ENCODE assay signal across 8 cellular contexts in genomic region chr2:75403991-75404428, GRCh38.
DNase-seq lines count a peak whose midpoint lies in the region; ATAC-seq and TF ChIP-seq lines count a peak whose summit lies in the region.

No MANE protein-coding gene starts in this region.

- no peaks in the 10 kb centered on the region for H3K27me3 ChIP-seq in KMS-11 (ENCODE audit: insufficient read depth, low read depth)
- H3K27me3 ChIP-seq in naive thymus-derived CD4-positive, alpha-beta T cell (ENCODE audit: control insufficient read depth in 2 of 2, insufficient read depth in 2 of 2, low read length in 2 of 2) = peaks cover 0 to 6% of the 10 kb centered on the region in 2 donors

- no peaks in the 10 kb centered on the region for H3K4me1 ChIP-seq in KMS-11 (ENCODE audit: low read depth, poor library complexity, severe bottlenecking)
- H3K4me1 ChIP-seq in naive thymus-derived CD4-positive, alpha-beta T cell (ENCODE audit: control insufficient read depth in 2 of 2, insufficient read depth in 2 of 2, low read length in 2 of 2) = no peaks in the 10 kb centered on the region

- H3K9me3 Mint-ChIP-seq in naive thymus-derived CD4-positive, alpha-beta T cell = peaks cover 0 to 2% (median 0%) of the 10 kb centered on the region in 11 donors

- H3K4me1 Mint-ChIP-seq in naive thymus-derived CD4-positive, alpha-beta T cell = peaks cover 0 to 46% (median 6%) of the 10 kb centered on the region in 7 donors

- no peaks in the 10 kb centered on the region for H3K79me2 ChIP-seq in KMS-11 (ENCODE audit: insufficient read depth, low read depth)

- no peak overlapping the region for H2AFZ ChIP-seq in KMS-11 (ENCODE audit: low read depth)

- H3K36me3 ChIP-seq in KMS-11 (ENCODE audit: insufficient read depth) = no peaks in the 10 kb centered on the region
- H3K36me3 ChIP-seq in naive thymus-derived CD4-positive, alpha-beta T cell (ENCODE audit: control insufficient read depth in 2 of 3, insufficient read depth in 3 of 3, low read length in 3 of 3) = no peaks in the 10 kb centered on the region

- POLR2A ChIA-PET in naive thymus-derived CD4-positive, alpha-beta T cell (lab: Charles Lee) = no interaction called here

- H3K9me3 ChIP-seq in naive thymus-derived CD4-positive, alpha-beta T cell (ENCODE audit: control insufficient read depth in 2 of 3, low read length in 3 of 3) = no peaks in the 10 kb centered on the region

- TF ChIP-seq CTCF in KMS-11 (conservative IDR thresholded peaks at IDR 0.05; ENCODE audit: low read depth, low read length) = peak; percentile 88

- no peak overlapping the region for H3K4me3 ChIP-seq in KMS-11 (IDR thresholded peaks at IDR 0.05; ENCODE audit: insufficient read depth, low read depth, low read length)
- H3K4me3 ChIP-seq in naive thymus-derived CD4-positive, alpha-beta T cell (ENCODE audit: low read length) = no peak overlapping the region

- no peak overlapping the region for H3K9ac ChIP-seq in KMS-11

- DNase-seq in GDM1 (lab: John Stamatoyannopoulos, UW) (peak; percentile 6), SHP77 (lab: John Stamatoyannopoulos, UW) (peak; percentile 28 to 37), epidermal melanocyte (ENCODE audit: insufficient read length, low spot score) (peak; percentile 36), 8988T (no peak)
- peak in 6 of 9 donors; percentile 11 to 53 (median 49) for DNase-seq in naive thymus-derived CD4-positive, alpha-beta T cell

- CTCF ChIA-PET in naive thymus-derived CD4-positive, alpha-beta T cell (lab: Charles Lee) = interaction anchor here (3.7 kb wide), 1 partner anchor 485 kb away, joined by 14 read pairs; no protein-coding TSS in a partner anchor

- H3K4me3 Mint-ChIP-seq in naive thymus-derived CD4-positive, alpha-beta T cell = no peak overlapping the region

- H3K27ac ChIP-seq in KMS-11 = no peak overlapping the region
- H3K27ac ChIP-seq in naive thymus-derived CD4-positive, alpha-beta T cell (ENCODE audit: low read depth, low read length) = no peak overlapping the region

- H3K27me3 Mint-ChIP-seq in naive thymus-derived CD4-positive, alpha-beta T cell = peaks cover 0 to 9% (median 4%) of the 10 kb centered on the region in 5 donors

- no peak overlapping the region for H3K27ac Mint-ChIP-seq in naive thymus-derived CD4-positive, alpha-beta T cell

- peaks cover 0 to 18% (median 14%) of the 10 kb centered on the region in 5 donors for H3K36me3 Mint-ChIP-seq in naive thymus-derived CD4-positive, alpha-beta T cell

- intact Hi-C loops in naive thymus-derived CD4-positive, alpha-beta T cell (cut with micrococcal nuclease) = loop anchor here (1.0 to 2.0 kb wide), 5 partner anchors 15 to 714 kb away; no protein-coding TSS in a partner anchor

- H4K20me1 ChIP-seq in KMS-11 (ENCODE audit: insufficient read depth) = no peaks in the 10 kb centered on the region

- no peak overlapping the region for H3K4me2 ChIP-seq in KMS-11

- ATAC-seq in GM21717 (IDR thresholded peaks at IDR 0.05; ENCODE audit: unreplicated experiment) (peak; percentile 75), HG03196 (IDR thresholded peaks at IDR 0.05; ENCODE audit: unreplicated experiment) (no peak)
- ATAC-seq in naive thymus-derived CD4-positive, alpha-beta T cell = peak; percentile 75
